ENCODE assay signal across 7 cellular contexts in the genomic region with DNA sequence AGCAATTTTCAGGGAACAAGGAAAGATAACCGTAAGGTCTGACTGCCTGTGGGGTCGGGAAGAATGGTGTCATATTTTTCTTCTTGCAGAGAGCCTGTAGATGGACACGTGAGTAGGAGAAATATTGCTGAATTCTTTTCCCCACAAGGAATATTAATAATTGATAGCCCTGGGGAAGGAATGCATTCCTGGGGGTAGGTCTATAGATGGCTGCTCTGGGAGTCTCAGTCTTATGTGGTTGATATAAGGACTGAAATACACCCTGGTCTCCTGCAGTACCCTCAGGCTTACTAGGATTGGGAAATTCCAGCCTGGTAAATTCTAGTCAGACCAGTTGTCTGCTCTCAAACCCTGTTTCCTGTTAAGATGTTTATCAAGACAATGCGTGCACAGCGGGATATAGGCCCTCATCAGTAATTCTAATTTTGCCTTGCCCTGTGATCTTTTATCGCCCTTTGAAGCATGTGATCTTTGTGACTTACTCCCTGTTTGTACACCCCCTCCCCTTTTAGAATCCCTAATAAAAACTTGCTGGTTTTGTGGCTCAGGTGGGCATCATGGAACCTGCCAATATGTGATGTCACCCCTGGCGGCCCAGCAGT. TPM values are rescaled to one million over a fixed set of nuclear protein-coding genes. Genes with fewer than 3 reads are reported as not detected.
"Had no signal": no experiment of that assay in that cellular context is flagged by ENCODE, and none has a peak within 500 bp of the region (broad histone marks: within the 10 kb centered on the region; RNA-seq: fewer than 3 reads in every experiment).

No MANE protein-coding gene starts in this region.

RNA-seq across cellular contexts. Expression of gene FCGR3A, which starts 12.4 kb away (rescaled TPM):
- total RNA-seq: activated CD4-positive, alpha-beta T cell treated with anti-CD3 and anti-CD28 coated beads for 36 hours; activated CD4-positive, alpha-beta T cell treated with anti-CD3 and anti-CD28 coated beads, Interleukin-2, amount 10 ng/mL, durations not matched to agents 7 days and 5 days; astrocyte; bronchial epithelial cell; fibroblast of lung; fibroblast of villous mesenchyme; glomerular endothelial cell had no signal
- polyA plus RNA-seq: fibroblast of lung had no signal

RNA-seq across cellular contexts. Expression of gene FCGR2A, which starts 31.9 kb away (rescaled TPM):
- total RNA-seq: activated CD4-positive, alpha-beta T cell treated with anti-CD3 and anti-CD28 coated beads for 36 hours; activated CD4-positive, alpha-beta T cell treated with anti-CD3 and anti-CD28 coated beads, Interleukin-2, amount 10 ng/mL, durations not matched to agents 7 days and 5 days; astrocyte; bronchial epithelial cell; glomerular endothelial cell had no signal
